In genomic region chr6:29702519-29703103, GRCh38 we compare ENCODE assay signal across 8 cellular contexts. TPM values are rescaled to one million over a fixed set of nuclear protein-coding genes. Genes with fewer than 3 reads are reported as not detected.
DNase-seq lines count a peak whose midpoint lies in the region; ATAC-seq, FAIRE-seq and TF ChIP-seq lines count a peak whose summit lies in the region.

No MANE protein-coding gene starts in this region.

- H3K4me1 Mint-ChIP-seq in endothelial cell (ENCODE audit: unreplicated experiment) = peaks cover 9% of the 10 kb centered on the region
- H3K4me1 Mint-ChIP-seq in neural crest cell = no peaks in the 10 kb centered on the region

- no peak overlapping the region for H3K27ac Mint-ChIP-seq in endothelial cell (ENCODE audit: unreplicated experiment)
- H3K27ac Mint-ChIP-seq in neural crest cell (ENCODE audit: unreplicated experiment) = no peak overlapping the region

- no peak overlapping the region for H3K4me3 ChIP-seq in DND-41 (ENCODE audit: low read depth in 1 of 2, low read length in 2 of 2)
- no peak overlapping the region for H3K4me3 ChIP-seq in LNCaP clone FGC (ENCODE audit: low read depth, low read length)

- 0 out of 2 replicates have a peak, but pooled peaks cover 2% of the 10 kb centered on the region for H4K20me1 ChIP-seq in DND-41 (ENCODE audit: insufficient read depth, low read length)

- H3K36me3 ChIP-seq in DND-41 (ENCODE audit: insufficient read depth, low read length) = no peaks in the 10 kb centered on the region

- no peaks in the 10 kb centered on the region for H3K4me1 ChIP-seq in DND-41 (ENCODE audit: insufficient read depth, low read length)

- H3K27me3 ChIP-seq in DND-41 (ENCODE audit: insufficient read depth, low read length, poor library complexity) = peaks cover 20% of the 10 kb centered on the region

- no peaks in the 10 kb centered on the region for H3K79me2 ChIP-seq in DND-41 (ENCODE audit: insufficient read depth, low read length)

- H3K36me3 Mint-ChIP-seq in endothelial cell (ENCODE audit: low read depth, unreplicated experiment) (no peaks in the 10 kb centered on the region), neural crest cell (ENCODE audit: low read depth) (no peaks in the 10 kb centered on the region)

- H2AFZ ChIP-seq in DND-41 (ENCODE audit: low read depth, low read length) = no peak overlapping the region

- no peak for FAIRE-seq in urothelium cell line (lab: Jason Lieb, UNC)

- H3K9me3 Mint-ChIP-seq in endothelial cell (ENCODE audit: unreplicated experiment) (no peaks in the 10 kb centered on the region), neural crest cell (no peaks in the 10 kb centered on the region)

- TF ChIP-seq CTCF in DND-41 (IDR thresholded peaks at IDR 0.05; ENCODE audit: borderline replicate concordance, extremely low read depth, low read length, poor library complexity, severe bottlenecking) (peak; percentile 68), LNCaP clone FGC (IDR thresholded peaks at IDR 0.05; ENCODE audit: control insufficient read depth, extremely low read depth, insufficient read depth) (peak; percentile 36; the same call in 1 of the 2 replicates), endothelial cell (IDR thresholded peaks at IDR 0.05; ENCODE audit: unreplicated experiment) (peak; percentile 72), neural crest cell (conservative IDR thresholded peaks at IDR 0.05) (peak; percentile 70)

- ATAC-seq in DND-41 (ENCODE audit: insufficient read depth, low read depth) (peak; percentile 66), HG03139 (IDR thresholded peaks at IDR 0.05; ENCODE audit: unreplicated experiment) (no peak), GM18907 (IDR thresholded peaks at IDR 0.05; ENCODE audit: unreplicated experiment) (no peak)

- no peak overlapping the region for H3K27ac ChIP-seq in DND-41 (ENCODE audit: low read length)

- H3K4me3 Mint-ChIP-seq in endothelial cell (ENCODE audit: unreplicated experiment) = no peak overlapping the region
- no peak overlapping the region for H3K4me3 Mint-ChIP-seq in neural crest cell

- H3K27me3 Mint-ChIP-seq in endothelial cell (ENCODE audit: unreplicated experiment) = no peaks in the 10 kb centered on the region
- peaks cover 61% of the 10 kb centered on the region for H3K27me3 Mint-ChIP-seq in neural crest cell (ENCODE audit: low read depth)

- no peak overlapping the region for H3K4me2 ChIP-seq in DND-41 (ENCODE audit: insufficient read depth, low read length)

- H3K9me3 ChIP-seq in DND-41 (ENCODE audit: insufficient read depth, low read length, severe bottlenecking) = no peaks in the 10 kb centered on the region

- H3K9ac ChIP-seq in DND-41 (ENCODE audit: low read depth, low read length) = no peak overlapping the region

- DNase-seq in DND-41 = peak; percentile 42
- no peak for DNase-seq in LNCaP clone FGC (ENCODE audit: low read depth)
- peak; percentile 61 to 71 for DNase-seq in activated CD4-positive, alpha-beta T cell treated with anti-CD3 and anti-CD28 coated beads, Interleukin-2, amount 50 U/mL, for 24 hours (ENCODE audit: low read depth in 1 of 2, low spot score in 1 of 2)
- peak; percentile 82 for DNase-seq in endothelial cell (ENCODE audit: low spot score)
- DNase-seq in neural crest cell (ENCODE audit: low read depth, low spot score) = peak; percentile 73
- DNase-seq in urothelium cell line (ENCODE audit: low spot score) = peak; percentile 80

RNA-seq across cellular contexts. Expression of gene HLA-F, which starts 20.6 kb away (rescaled TPM):
- 5.1 TPM for total RNA-seq in endothelial cell (ENCODE audit: unreplicated experiment)
- 0.98 and 1.4 TPM in 2 replicates for total RNA-seq in neural crest cell

RNA-seq across cellular contexts. Expression of gene ZFP57, which starts 21.7 kb away (rescaled TPM):
- total RNA-seq in endothelial cell (ENCODE audit: unreplicated experiment) (1.0 TPM), neural crest cell (not detected in 2 replicates)

RNA-seq across cellular contexts. Expression of gene MOG, which starts 45.7 kb away (rescaled TPM):
- not detected for total RNA-seq in endothelial cell (ENCODE audit: unreplicated experiment)
- not detected in 2 replicates for total RNA-seq in neural crest cell
